ENCODE assay signal across 13 cellular contexts in genomic region chr12:65533177-65533883, GRCh38.
A peak's percentile ranks its signal among the peaks of the same experiment; 100 is the strongest.
DNase-seq lines count a peak whose midpoint lies in the region; ATAC-seq and TF ChIP-seq lines count a peak whose summit lies in the region.
"Had no signal": no experiment of that assay in that cellular context is flagged by ENCODE, and none has a peak within 500 bp of the region (broad histone marks: within the 10 kb centered on the region; RNA-seq: fewer than 3 reads in every experiment).

No MANE protein-coding gene starts in this region.

- H3K9me3 ChIP-seq in SK-N-MC (ENCODE audit: low read depth, low read length): no peaks in the 10 kb centered on the region

- no peak for TF ChIP-seq CTCF in fibroblast of pulmonary artery (IDR thresholded peaks at IDR 0.05; ENCODE audit: low read length, missing control alignments)

- ATAC-seq in HG03469 (IDR thresholded peaks at IDR 0.05; ENCODE audit: unreplicated experiment): no peak
- ATAC-seq: naive thymus-derived CD4-positive, alpha-beta T cell had no signal

- DNase-seq in NCI-H2107 treated with DMSO at 0.1 percent for 48 hours (lab: John Stamatoyannopoulos, UW; ENCODE audit: unreplicated experiment) (peak; percentile 32), NCI-H2107 (lab: John Stamatoyannopoulos, UW) (no peak), SK-N-MC (ENCODE audit: low read depth, low spot score) (no peak), fibroblast of pulmonary artery (ENCODE audit: low read depth) (peak; percentile 29), germinal center (ENCODE audit: low spot score) (no peak), AG08396 (ENCODE audit: low spot score) (no peak), SKM-1 (lab: John Stamatoyannopoulos, UW; ENCODE audit: unreplicated experiment) (no peak)
- DNase-seq: 8988T; activated T-cell treated with anti-CD3 and anti-CD28 coated beads, Interleukin-2, amount 50 U/mL, for 48 hours; naive thymus-derived CD4-positive, alpha-beta T cell; stimulated activated CD4-positive, alpha-beta T cell treated with anti-CD3 and anti-CD28 coated beads, Interleukin-2, amount 100 ng/mL, for 24 hours; T-helper 9 cell had no signal

- no peaks in the 10 kb centered on the region for H3K36me3 ChIP-seq in SK-N-MC (ENCODE audit: insufficient read depth, low read length)

- peak overlapping the region; percentile 34 for H3K4me3 ChIP-seq in SK-N-MC
- H3K4me3 ChIP-seq in fibroblast of pulmonary artery (replicated peaks; ENCODE audit: low read depth, low read length): no peak overlapping the region

- no peak overlapping the region for H3K9ac ChIP-seq in SK-N-MC (ENCODE audit: insufficient read length)

- H3K27ac ChIP-seq in SK-N-MC: peak overlapping the region; percentile 66

Comparison
In these comparisons a context has a peak if more than half of its experiments do, and no peak if none do; other contexts are left out.
1. DNase-seq: peak in NCI-H2107 treated with DMSO at 0.1 percent for 48 hours (single experiment) and fibroblast of pulmonary artery (single experiment); none in NCI-H2107 (single experiment), SK-N-MC (single experiment), germinal center (single experiment), AG08396 (single experiment) and SKM-1 (single experiment).